8 cellular contexts compared by ENCODE assay signal in genomic region chr5:80254767-80255424, GRCh38. TPM values are rescaled to one million over a fixed set of nuclear protein-coding genes. Genes with fewer than 3 reads are reported as not detected.
DNase-seq lines count a peak whose midpoint lies in the region; ATAC-seq, FAIRE-seq and TF ChIP-seq lines count a peak whose summit lies in the region.

No MANE protein-coding gene starts in this region.

- FAIRE-seq in GM12891 (lab: Jason Lieb, UNC): no peak

- H3K4me3 Mint-ChIP-seq in activated naive CD8-positive, alpha-beta T cell treated with anti-CD3 and anti-CD28 coated beads, Interleukin-2, amount 50 U/mL, for 24 hours: peak overlapping the region; percentile 90
- H3K4me3 Mint-ChIP-seq in progenitor cell of endocrine pancreas (ENCODE audit: low read depth): peak overlapping the region; percentile 89

- H3K36me3 Mint-ChIP-seq in activated naive CD8-positive, alpha-beta T cell treated with anti-CD3 and anti-CD28 coated beads, Interleukin-2, amount 50 U/mL, for 24 hours (ENCODE audit: low read depth): peaks cover 11% of the 10 kb centered on the region
- H3K36me3 Mint-ChIP-seq in progenitor cell of endocrine pancreas (ENCODE audit: insufficient read depth): peaks cover 8% of the 10 kb centered on the region

- no peak for TF ChIP-seq POLR2A in heart left ventricle (IDR thresholded peaks at IDR 0.05)
- no peak for TF ChIP-seq POLR2A in GM12891 (IDR thresholded peaks at IDR 0.05; ENCODE audit: low read depth, low read length)

- TF ChIP-seq CTCF in GM10248 (IDR thresholded peaks at IDR 0.05; ENCODE audit: control extremely low read depth, extremely low read depth, low read depth, missing control alignments) (no peak), heart left ventricle (IDR thresholded peaks at IDR 0.05) (no peak), progenitor cell of endocrine pancreas (IDR thresholded peaks at IDR 0.05; ENCODE audit: unreplicated experiment) (no peak)

- no peaks in the 10 kb centered on the region for H3K27me3 Mint-ChIP-seq in activated naive CD8-positive, alpha-beta T cell treated with anti-CD3 and anti-CD28 coated beads, Interleukin-2, amount 50 U/mL, for 24 hours
- no peaks in the 10 kb centered on the region for H3K27me3 Mint-ChIP-seq in progenitor cell of endocrine pancreas

- peak overlapping the region; percentile 58 to 92 (median 80) for H3K4me3 ChIP-seq in heart left ventricle

- no peaks in the 10 kb centered on the region for H3K9me3 Mint-ChIP-seq in activated naive CD8-positive, alpha-beta T cell treated with anti-CD3 and anti-CD28 coated beads, Interleukin-2, amount 50 U/mL, for 24 hours
- H3K9me3 Mint-ChIP-seq in progenitor cell of endocrine pancreas (ENCODE audit: low read depth): no peaks in the 10 kb centered on the region

- peak; percentile 30 for ATAC-seq in activated naive CD8-positive, alpha-beta T cell treated with anti-CD3 and anti-CD28 coated beads, Interleukin-2, amount 50 U/mL, for 24 hours
- ATAC-seq in heart left ventricle (peak; percentile 1 to 23 (median 6)), GM21360 (IDR thresholded peaks at IDR 0.05; ENCODE audit: unreplicated experiment) (no peak)

- H3K4me1 ChIP-seq in heart left ventricle: peaks cover 0 to 47% (median 28%) of the 10 kb centered on the region in 12 donors

- H3K4me1 Mint-ChIP-seq in activated naive CD8-positive, alpha-beta T cell treated with anti-CD3 and anti-CD28 coated beads, Interleukin-2, amount 50 U/mL, for 24 hours: peaks cover 65% of the 10 kb centered on the region
- H3K4me1 Mint-ChIP-seq in progenitor cell of endocrine pancreas (ENCODE audit: low read depth): peaks cover 49% of the 10 kb centered on the region

- POLR2A ChIA-PET in GM10248 (lab: Yijun Ruan, JAX): interaction anchor here (1.8 kb wide), 1 partner anchor 8 kb away, joined by 10 read pairs; no protein-coding TSS in a partner anchor

- H3K27ac ChIP-seq in heart left ventricle: peak overlapping the region; percentile 88 to 99 (median 96)

- intact Hi-C loops in heart left ventricle (cut with DNase I): loop anchor here in 8 of 10 donors (2.0 to 10.0 kb wide), 10 partner anchors 36 to 163 kb away; partner anchors contain the start of gene ZFYVE16 (in 1 of the 8)

- no peaks in the 10 kb centered on the region for H3K36me3 ChIP-seq in heart left ventricle

- peak overlapping the region; percentile 92 for H3K27ac Mint-ChIP-seq in activated naive CD8-positive, alpha-beta T cell treated with anti-CD3 and anti-CD28 coated beads, Interleukin-2, amount 50 U/mL, for 24 hours
- peak overlapping the region; percentile 85 for H3K27ac Mint-ChIP-seq in progenitor cell of endocrine pancreas

- H3K9me3 ChIP-seq in heart left ventricle: no peaks in the 10 kb centered on the region

- no peaks in the 10 kb centered on the region for H3K27me3 ChIP-seq in heart left ventricle

- 0 to 1% (median 1%) methylated on average over 22 of the region's 22 CpGs for WGBS in heart left ventricle, 4 donors

- CTCF ChIA-PET in GM10248 (lab: Yijun Ruan, JAX): interaction anchor here (0.7 to 2.4 kb wide), 9 partner anchors 8 to 455 kb away, joined by 3 to 9 read pairs (median 3); no protein-coding TSS in a partner anchor

- DNase-seq in GM10248 (ENCODE audit: extremely low spot score) (peak; percentile 24), KG1 (lab: John Stamatoyannopoulos, UW) (peak; percentile 76), heart left ventricle (peak in 1 of 5 donors; percentile 34), progenitor cell of endocrine pancreas (ENCODE audit: low spot score, unreplicated experiment) (no peak), GM12891 (ENCODE audit: insufficient read length, low spot score) (no peak), activated gamma-delta T cell (lab: John Stamatoyannopoulos, UW) (no peak)
- DNase-seq in activated naive CD8-positive, alpha-beta T cell treated with anti-CD3 and anti-CD28 coated beads, Interleukin-2, amount 50 U/mL, for 24 hours: peak; percentile 49

TF ChIP-seq in GM12891, 5 proteins besides CTCF, POLR2A, EP300 and RAD21:
- TF ChIP-seq POU2F2 (IDR thresholded peaks at IDR 0.05; ENCODE audit: low read depth, low read length) (no peak), SPI1 (IDR thresholded peaks at IDR 0.05; ENCODE audit: low read depth, low read length) (no peak), PAX5 (IDR thresholded peaks at IDR 0.05; ENCODE audit: insufficient read depth, low read length, severe bottlenecking) (no peak), POLR2AphosphoS5 (IDR thresholded peaks at IDR 0.05; ENCODE audit: low read depth, low read length) (no peak), TAF1 (IDR thresholded peaks at IDR 0.05; ENCODE audit: low read depth, low read length) (no peak)

RNA-seq across cellular contexts. Expression of gene SERINC5, which starts 1.0 kb away (rescaled TPM):
- total RNA-seq in heart left ventricle: 10 to 100 TPM; 10.9 to 25.9 (median 14.6) TPM
- polyA plus RNA-seq in heart left ventricle: 1 to 10 TPM; 3.2 to 6.0 TPM
- 174 and 198 TPM in 2 replicates for total RNA-seq in progenitor cell of endocrine pancreas
- polyA plus RNA-seq in GM12891 (2012; ENCODE audit: low read depth, missing spikeins): 0.82 TPM

Comparison
In these comparisons a context has a peak if more than half of its experiments do, and no peak if none do; other contexts are left out.
1. DNase-seq: peak in GM10248 (single experiment), KG1 (single experiment) and activated naive CD8-positive, alpha-beta T cell treated with anti-CD3 and anti-CD28 coated beads, Interleukin-2, amount 50 U/mL, for 24 hours (single experiment); none in progenitor cell of endocrine pancreas (single experiment), GM12891 (single experiment) and activated gamma-delta T cell (single experiment).